ENCODE assay signal across 1 cellular context in genomic region chr7:108525327-108525984, GRCh38.
TF ChIP-seq lines count a peak whose summit lies in the region.

No MANE protein-coding gene starts in this region.

TF ChIP-seq in H1, 55 proteins besides CTCF, POLR2A, EP300 and RAD21:
- no peak for TF ChIP-seq ASH2L (IDR thresholded peaks at IDR 0.05; ENCODE audit: low read length)
- peak; percentile 26; the same call in 1 of the 2 replicates for TF ChIP-seq EGR1 (IDR thresholded peaks at IDR 0.05; ENCODE audit: borderline replicate concordance, low read depth, low read length)
- peak; percentile 83; the same call in 1 of the 2 replicates for TF ChIP-seq PHF8 (conservative IDR thresholded peaks at IDR 0.05; ENCODE audit: low read depth, low read length)
